23 cellular contexts compared by ENCODE assay signal in genomic region chr17:40502716-40503115, GRCh38. TPM values are rescaled to one million over a fixed set of nuclear protein-coding genes. Genes with fewer than 3 reads are reported as not detected.
DNase-seq lines count a peak whose midpoint lies in the region; ATAC-seq and TF ChIP-seq lines count a peak whose summit lies in the region.
"Had no signal": no experiment of that assay in that cellular context is flagged by ENCODE, and none has a peak within 500 bp of the region (broad histone marks: within the 10 kb centered on the region; RNA-seq: fewer than 3 reads in every experiment).

No MANE protein-coding gene starts in this region.

- peak overlapping the region; percentile 65 for H2BK15ac ChIP-seq in neuronal stem cell (ENCODE audit: low read length)

- H3K4me1 ChIP-seq in neuronal stem cell (ENCODE audit: control insufficient read depth in 2 of 2, insufficient read depth in 1 of 2, low read depth in 1 of 2, low read length in 2 of 2) (peaks cover 2 to 3% of the 10 kb centered on the region in 2 donors), upper lobe of right lung (peaks cover 21% of the 10 kb centered on the region)

- H3K9me3 ChIP-seq in neuronal stem cell (replicated peaks in 1 of 2; ENCODE audit: control insufficient read depth in 2 of 2, insufficient read depth in 1 of 2, low read depth in 1 of 2, low read length in 2 of 2) (no peaks in the 10 kb centered on the region), upper lobe of right lung (no peaks in the 10 kb centered on the region)
- H3K9me3 ChIP-seq: MG63 had no signal

- H3K23ac ChIP-seq in neuronal stem cell (ENCODE audit: low read depth, low read length, poor library complexity) = no peak overlapping the region

- TF ChIP-seq CTCF in upper lobe of right lung (IDR thresholded peaks at IDR 0.05) = no peak
- no peak for TF ChIP-seq CTCF in mesothelial cell of epicardium (IDR thresholded peaks at IDR 0.05; ENCODE audit: unreplicated experiment)

- H3K27ac ChIP-seq in neuronal stem cell (replicated peaks; ENCODE audit: low read length) = no peak overlapping the region
- no peak overlapping the region for H3K27ac ChIP-seq in upper lobe of right lung
- H3K27ac ChIP-seq: 22Rv1, GM23248 had no signal

- peaks cover 4% of the 10 kb centered on the region for H3K27me3 Mint-ChIP-seq in activated CD4-positive, alpha-beta T cell treated with anti-CD3 and anti-CD28 coated beads for 36 hours
- no peaks in the 10 kb centered on the region for H3K27me3 Mint-ChIP-seq in activated T-helper 17 cell treated with anti-CD3 and anti-CD28 coated beads, Interleukin-2, amount 50 U/mL, for 72 hours
- H3K27me3 Mint-ChIP-seq in mesothelial cell of epicardium (ENCODE audit: low read depth) = no peaks in the 10 kb centered on the region
- H3K27me3 Mint-ChIP-seq: CD4-positive, alpha-beta T cell had no signal

- no peak for ATAC-seq in activated CD4-positive, alpha-beta T cell treated with anti-CD3 and anti-CD28 coated beads for 36 hours
- ATAC-seq in activated T-helper 17 cell treated with anti-CD3 and anti-CD28 coated beads, Interleukin-2, amount 50 U/mL, for 72 hours (replicated peaks) = no peak
- ATAC-seq in upper lobe of right lung = no peak
- ATAC-seq in SK-N-SH treated with all-trans-retinoic acid at 6 μM for 48 hours = no peak
- no peak for ATAC-seq in HG02678 (IDR thresholded peaks at IDR 0.05; ENCODE audit: unreplicated experiment)
- ATAC-seq: PC-3 had no signal

- H2BK120ac ChIP-seq in neuronal stem cell (ENCODE audit: low read depth, low read length) = no peak overlapping the region

- H2AK5ac ChIP-seq in neuronal stem cell (ENCODE audit: low read depth, low read length) = peak overlapping the region; percentile 32

- no peak overlapping the region for H3K18ac ChIP-seq in neuronal stem cell (ENCODE audit: low read length)

- H3K27me3 ChIP-seq in neuronal stem cell (ENCODE audit: control insufficient read depth in 3 of 3, insufficient read depth in 3 of 3, low read depth in 1 of 3, low read length in 3 of 3) (peaks cover 0 to 21% (median 0%) of the 10 kb centered on the region in 3 experiments), upper lobe of right lung (no peaks in the 10 kb centered on the region)
- H3K27me3 ChIP-seq: MG63 had no signal

- WGBS in neuronal stem cell (ENCODE audit: extremely low coverage in 2 of 2, insufficient read length in 2 of 2, insufficient replicate concordance in 1 of 2), 2 donors = no CpG with 5 or more reads among the region's 5 CpGs

- no peaks in the 10 kb centered on the region for H3K36me3 Mint-ChIP-seq in activated CD4-positive, alpha-beta T cell treated with anti-CD3 and anti-CD28 coated beads for 36 hours (ENCODE audit: low read depth)
- no peaks in the 10 kb centered on the region for H3K36me3 Mint-ChIP-seq in activated T-helper 17 cell treated with anti-CD3 and anti-CD28 coated beads, Interleukin-2, amount 50 U/mL, for 72 hours (ENCODE audit: low read depth)
- no peaks in the 10 kb centered on the region for H3K36me3 Mint-ChIP-seq in mesothelial cell of epicardium

- H3K36me3 ChIP-seq in neuronal stem cell (replicated peaks in 1 of 2; ENCODE audit: control insufficient read depth in 2 of 2, insufficient read depth in 2 of 2, low read length in 2 of 2) = no peaks in the 10 kb centered on the region
- no peaks in the 10 kb centered on the region for H3K36me3 ChIP-seq in upper lobe of right lung
- H3K36me3 ChIP-seq: MG63 had no signal

- H2BK12ac ChIP-seq in neuronal stem cell (ENCODE audit: low read length) = no peak overlapping the region

- peak overlapping the region; percentile 34 for H3K27ac Mint-ChIP-seq in activated CD4-positive, alpha-beta T cell treated with anti-CD3 and anti-CD28 coated beads for 36 hours
- H3K27ac Mint-ChIP-seq in activated T-helper 17 cell treated with anti-CD3 and anti-CD28 coated beads, Interleukin-2, amount 50 U/mL, for 72 hours = peak overlapping the region; percentile 15
- no peak overlapping the region for H3K27ac Mint-ChIP-seq in mesothelial cell of epicardium
- H3K27ac Mint-ChIP-seq: CD4-positive, alpha-beta T cell; H9 had no signal

- POLR2A ChIA-PET in activated CD4-positive, alpha-beta T cell treated with anti-CD3 and anti-CD28 coated beads for 36 hours (lab: Charles Lee) = interaction anchor here (0.7 kb wide), 1 partner anchor 46 kb away, joined by 12 read pairs; no protein-coding TSS in a partner anchor

- no peak overlapping the region for H4K91ac ChIP-seq in neuronal stem cell (ENCODE audit: low read depth, low read length, poor library complexity)

- CTCF ChIA-PET in activated CD4-positive, alpha-beta T cell treated with anti-CD3 and anti-CD28 coated beads for 36 hours (lab: Charles Lee) = interaction anchor here (0.8 kb wide), 1 partner anchor 28 kb away, joined by 3 read pairs; no protein-coding TSS in a partner anchor

- no peak overlapping the region for H2AFZ ChIP-seq in neuronal stem cell (ENCODE audit: low read length)
- H2AFZ ChIP-seq: GM23248 had no signal

- peak overlapping the region in 1 of 2 donors; percentile 52 for H3K4me3 ChIP-seq in neuronal stem cell (ENCODE audit: low read length in 2 of 2)
- H3K4me3 ChIP-seq in upper lobe of right lung = no peak overlapping the region
- H3K4me3 ChIP-seq: GM23248, MG63 had no signal

- no peak overlapping the region for H3K14ac ChIP-seq in neuronal stem cell (ENCODE audit: low read length)

- H3K9ac ChIP-seq in neuronal stem cell (ENCODE audit: low read depth, low read length, poor library complexity) = no peak overlapping the region
- H3K9ac ChIP-seq: GM23248 had no signal

- no peak for DNase-seq in activated CD4-positive, alpha-beta T cell treated with anti-CD3 and anti-CD28 coated beads for 36 hours
- no peak for DNase-seq in activated CD4-positive, alpha-beta T cell treated with anti-CD3 and anti-CD28 coated beads for 1 hour
- DNase-seq in neuronal stem cell (ENCODE audit: low spot score) (no peak), upper lobe of right lung (peak; percentile 30), mesothelial cell of epicardium (ENCODE audit: low spot score in 2 of 2, unreplicated experiment in 2 of 2) (no peak)
- DNase-seq: CD4-positive, alpha-beta T cell; GM23248; H9; IMR-90; KG1; MG63; NCI-H2029; NCI-H446 treated with DMSO at 0.1 percent for 48 hours; NCI-H526; NCI-H82; NK-92 treated with Interleukin-12 subunit alpha and Interleukin-12 subunit beta, amount 100 ng/mL, for 24 hours; PC-3; SHP77 had no signal

- intact Hi-C loops in activated CD4-positive, alpha-beta T cell treated with anti-CD3 and anti-CD28 coated beads for 36 hours (cut with DNase I, micrococcal nuclease) = no loop called here
- intact Hi-C loops in upper lobe of right lung (cut with DNase I) = no loop called here

- H3K4me3 Mint-ChIP-seq in activated CD4-positive, alpha-beta T cell treated with anti-CD3 and anti-CD28 coated beads for 36 hours = no peak overlapping the region
- no peak overlapping the region for H3K4me3 Mint-ChIP-seq in activated T-helper 17 cell treated with anti-CD3 and anti-CD28 coated beads, Interleukin-2, amount 50 U/mL, for 72 hours
- H3K4me3 Mint-ChIP-seq in mesothelial cell of epicardium = no peak overlapping the region
- H3K4me3 Mint-ChIP-seq: CD4-positive, alpha-beta T cell; H9 had no signal

- no peaks in the 10 kb centered on the region for H3K79me1 ChIP-seq in neuronal stem cell (ENCODE audit: low read depth, low read length)

- H4K8ac ChIP-seq in neuronal stem cell (ENCODE audit: low read depth, low read length) = no peak overlapping the region

- no peak overlapping the region for H3K4me2 ChIP-seq in neuronal stem cell (ENCODE audit: insufficient read depth, low read length, poor library complexity, severe bottlenecking)

- H2BK5ac ChIP-seq in neuronal stem cell (ENCODE audit: low read length) = no peak overlapping the region

- H3K4me1 Mint-ChIP-seq in activated CD4-positive, alpha-beta T cell treated with anti-CD3 and anti-CD28 coated beads for 36 hours = peaks cover 2% of the 10 kb centered on the region
- no peaks in the 10 kb centered on the region for H3K4me1 Mint-ChIP-seq in activated T-helper 17 cell treated with anti-CD3 and anti-CD28 coated beads, Interleukin-2, amount 50 U/mL, for 72 hours
- peaks cover 23% of the 10 kb centered on the region for H3K4me1 Mint-ChIP-seq in mesothelial cell of epicardium

- H3K4ac ChIP-seq in neuronal stem cell (ENCODE audit: low read length) = no peak overlapping the region

- H3K9me3 Mint-ChIP-seq in activated CD4-positive, alpha-beta T cell treated with anti-CD3 and anti-CD28 coated beads for 36 hours (ENCODE audit: low read depth) = no peaks in the 10 kb centered on the region
- no peaks in the 10 kb centered on the region for H3K9me3 Mint-ChIP-seq in activated T-helper 17 cell treated with anti-CD3 and anti-CD28 coated beads, Interleukin-2, amount 50 U/mL, for 72 hours
- H3K9me3 Mint-ChIP-seq in mesothelial cell of epicardium = no peaks in the 10 kb centered on the region
- H3K9me3 Mint-ChIP-seq: CD4-positive, alpha-beta T cell; H9 had no signal

TF ChIP-seq in SK-N-SH treated with all-trans-retinoic acid at 6 μM for 48 hours, 23 proteins besides CTCF, POLR2A, EP300 and RAD21 (continues in another document):
- no peak for TF ChIP-seq CREB5 (CRISPR knock-in tag; IDR thresholded peaks at IDR 0.05; ENCODE audit: low read depth)

RNA-seq across cellular contexts. Expression of gene TNS4, which starts 1.3 kb away (rescaled TPM):
- 10 to 100 TPM; 10.8 to 12.8 TPM for total RNA-seq in activated CD4-positive, alpha-beta T cell treated with anti-CD3 and anti-CD28 coated beads for 36 hours
- total RNA-seq in activated T-helper 17 cell treated with anti-CD3 and anti-CD28 coated beads, Interleukin-2, amount 50 U/mL, for 72 hours = 10 to 100 TPM in 1 of 2 donors, 1 to 10 TPM in 1; 8.8 to 19.8 TPM
- not detected for polyA plus RNA-seq in neuronal stem cell (2013, experiment 1 of 2)
- polyA plus RNA-seq in neuronal stem cell (2013, experiment 2 of 2) = not detected
- total RNA-seq in upper lobe of right lung (0.78 TPM), mesothelial cell of epicardium (0.07 TPM in 1 of 3 replicates, not detected in the others)
- total RNA-seq: GM23248, IMR-90, SK-MEL-5 had no signal
- polyA plus RNA-seq: IMR-90 had no signal

RNA-seq across cellular contexts. Expression of gene IGFBP4, which starts 59.5 kb away (rescaled TPM):
- total RNA-seq in activated CD4-positive, alpha-beta T cell treated with anti-CD3 and anti-CD28 coated beads for 36 hours = 10 to 100 TPM; 40.2 to 45.6 TPM
- total RNA-seq in activated T-helper 17 cell treated with anti-CD3 and anti-CD28 coated beads, Interleukin-2, amount 50 U/mL, for 72 hours = 10 to 100 TPM in 1 of 2 donors, 1 to 10 TPM in 1; 5.3 to 33.8 TPM
- polyA plus RNA-seq in neuronal stem cell (2013, experiment 1 of 2) = 36.1 TPM
- 34.4 TPM for polyA plus RNA-seq in neuronal stem cell (2013, experiment 2 of 2)
- total RNA-seq in upper lobe of right lung (381 TPM), mesothelial cell of epicardium (106 to 111 TPM (median 108 TPM) in 3 replicates)
